Comparison of ENCODE assay signal across 18 cellular contexts in genomic region chr17:50349241-50349595, GRCh38. TPM values are rescaled to one million over a fixed set of nuclear protein-coding genes. Genes with fewer than 3 reads are reported as not detected.
A peak's percentile ranks its signal among the peaks of the same experiment; 100 is the strongest.
DNase-seq lines count a peak whose midpoint lies in the region; ATAC-seq and TF ChIP-seq lines count a peak whose summit lies in the region.
"Had no signal": no experiment of that assay in that cellular context is flagged by ENCODE, and none has a peak within 500 bp of the region (broad histone marks: within the 10 kb centered on the region; RNA-seq: fewer than 3 reads in every experiment).

No MANE protein-coding gene starts in this region.

- no peaks in the 10 kb centered on the region for H3K9me3 Mint-ChIP-seq in CD4-positive, alpha-beta T cell
- H3K9me3 Mint-ChIP-seq in H9 (no peaks in the 10 kb centered on the region; a peak in 1 of 5 replicates), nephron (no peaks in the 10 kb centered on the region)
- H3K9me3 Mint-ChIP-seq in activated naive CD8-positive, alpha-beta T cell (ENCODE audit: low read depth): no peaks in the 10 kb centered on the region
- H3K9me3 Mint-ChIP-seq: activated naive CD4-positive, alpha-beta T cell treated with anti-CD3 and anti-CD28 coated beads for 36 hours; GM23338 had no signal

- H3K4me1 Mint-ChIP-seq in CD4-positive, alpha-beta T cell (ENCODE audit: low read depth): peaks cover 44% of the 10 kb centered on the region
- H3K4me1 Mint-ChIP-seq in H9 (peaks cover 27 to 30% of the 10 kb centered on the region in 2 experiments), nephron (peaks cover 30% of the 10 kb centered on the region)
- peaks cover 37% of the 10 kb centered on the region for H3K4me1 Mint-ChIP-seq in activated naive CD8-positive, alpha-beta T cell (ENCODE audit: low read depth)

- peak overlapping the region; percentile 69 for H3K4me3 Mint-ChIP-seq in CD4-positive, alpha-beta T cell
- H3K4me3 Mint-ChIP-seq in H9 (no peak overlapping the region), nephron (peak overlapping the region; percentile 68 to 76 (median 75))
- H3K4me3 Mint-ChIP-seq in activated naive CD8-positive, alpha-beta T cell: peak overlapping the region; percentile 51
- H3K4me3 Mint-ChIP-seq: activated naive CD4-positive, alpha-beta T cell treated with anti-CD3 and anti-CD28 coated beads for 36 hours had no signal

- H3T11ph ChIP-seq in H9 (ENCODE audit: low read length): no peak overlapping the region

- ATAC-seq in CD4-positive, alpha-beta T cell (ENCODE audit: poor library complexity): no peak
- ATAC-seq: GM23338, Panc1 had no signal

- POLR2A ChIA-PET in CD4-positive, alpha-beta T cell (lab: Charles Lee): interaction anchor here (1.0 kb wide), 1 partner anchor 24 kb away, joined by 3 read pairs; the partner anchor contains the start of genes EME1 and MRPL27

- no peak overlapping the region for H2BK120ac ChIP-seq in H9 (ENCODE audit: low read depth, low read length, poor library complexity, severe bottlenecking)

- in situ Hi-C loops in GM13977 (cut with MboI; ENCODE audit: low pct_unique_long_range_greater_than_20kb, low sequenced_read_pairs, unreplicated experiment): no loop called here

- peaks cover 2% of the 10 kb centered on the region; the same call in 1 of the 2 replicates for H3K4me1 ChIP-seq in H9 (ENCODE audit: insufficient read depth, low read length)

- no peaks in the 10 kb centered on the region for H3K27me3 ChIP-seq in CD4-positive, alpha-beta T cell (ENCODE audit: control insufficient read depth, insufficient read depth, low read length)
- no peaks in the 10 kb centered on the region; the same call in 1 of the 2 replicates for H3K27me3 ChIP-seq in H9 (ENCODE audit: insufficient read depth, low read length)
- H3K27me3 ChIP-seq: thyroid gland had no signal

- H2BK20ac ChIP-seq in H9 (ENCODE audit: low read depth, low read length, poor library complexity, severe bottlenecking): no peak overlapping the region

- intact Hi-C loops in CD4-positive, alpha-beta T cell (cut with DNase I, micrococcal nuclease): no loop called here

- peaks cover 9% of the 10 kb centered on the region for H3K23me2 ChIP-seq in H9 (ENCODE audit: insufficient read length, low read depth, low read length, poor library complexity, severe bottlenecking)

- H3K36me3 Mint-ChIP-seq in CD4-positive, alpha-beta T cell (ENCODE audit: low read depth): peaks cover 25% of the 10 kb centered on the region
- H3K36me3 Mint-ChIP-seq in H9 (ENCODE audit: insufficient read depth in 1 of 3, low read depth in 3 of 3) (peaks cover 10 to 16% (median 14%) of the 10 kb centered on the region in 3 experiments; a peak in 6 of 7 replicates), nephron (ENCODE audit: low read depth) (peaks cover 18% of the 10 kb centered on the region)
- H3K36me3 Mint-ChIP-seq in activated naive CD8-positive, alpha-beta T cell: no peaks in the 10 kb centered on the region

- no peak overlapping the region for H4K5ac ChIP-seq in H9 (ENCODE audit: insufficient read length, low read depth, low read length)

- no peak overlapping the region for H3K18ac ChIP-seq in H9 (ENCODE audit: insufficient read length, low read depth, low read length)

- H4K8ac ChIP-seq in H9 (replicated peaks; ENCODE audit: insufficient read length, low read depth, low read length): no peak overlapping the region

- no peak for TF ChIP-seq CTCF in CD4-positive, alpha-beta T cell (IDR thresholded peaks at IDR 0.05)
- TF ChIP-seq CTCF in H9 (conservative IDR thresholded peaks at IDR 0.05) (no peak), nephron (IDR thresholded peaks at IDR 0.05; ENCODE audit: unreplicated experiment in 3 of 3) (no peak), GM13977 (IDR thresholded peaks at IDR 0.05; ENCODE audit: extremely low read depth, insufficient read depth, missing control alignments) (no peak)

- no peak overlapping the region for H2BK15ac ChIP-seq in H9 (ENCODE audit: low read depth, low read length)

- DNase-seq in CD4-positive, alpha-beta T cell: no peak
- peak; percentile 21 for DNase-seq in H9
- DNase-seq in NCI-H748 (lab: John Stamatoyannopoulos, UW; ENCODE audit: unreplicated experiment): no peak
- DNase-seq in NCI-H510A (lab: John Stamatoyannopoulos, UW): no peak
- no peak for DNase-seq in GM13977 (ENCODE audit: low spot score)
- DNase-seq: activated CD4-positive, alpha-beta T cell treated with anti-CD3 and anti-CD28 coated beads, Interleukin-2, amount 50 U/mL, for 4 hours; activated naive CD4-positive, alpha-beta T cell treated with anti-CD3 and anti-CD28 coated beads for 36 hours; BE2C; DMS 273 treated with DMSO at 0.1 percent for 48 hours; KG1; left ventricle myocardium inferior; NCI-H1092 treated with DMSO at 0.1 percent for 48 hours; NCI-H82; thyroid gland had no signal

- H3K79me1 ChIP-seq in H9 (ENCODE audit: insufficient read depth, low read depth, low read length, poor library complexity, severe bottlenecking): no peaks in the 10 kb centered on the region

- H4K91ac ChIP-seq in H9 (ENCODE audit: insufficient read length, low read depth, low read length): no peak overlapping the region

- no peak overlapping the region for H3K27ac Mint-ChIP-seq in CD4-positive, alpha-beta T cell
- H3K27ac Mint-ChIP-seq in H9 (no peak overlapping the region), nephron (peak overlapping the region in 1 of 3 experiments; percentile 19)
- no peak overlapping the region for H3K27ac Mint-ChIP-seq in activated naive CD8-positive, alpha-beta T cell

- H3K4ac ChIP-seq in H9 (ENCODE audit: low read depth, low read length): no peak overlapping the region

- no peaks in the 10 kb centered on the region for H3K79me2 ChIP-seq in H9 (ENCODE audit: insufficient read depth, low read length)

- H4K20me1 ChIP-seq in H9 (ENCODE audit: control insufficient read depth, insufficient read depth, insufficient read length): no peaks in the 10 kb centered on the region

- H2BK5ac ChIP-seq in H9 (ENCODE audit: insufficient read length, low read length): no peak overlapping the region

- no peak overlapping the region for H3K23ac ChIP-seq in H9 (ENCODE audit: insufficient read length, low read depth, low read length)

- no peak overlapping the region for H3K56ac ChIP-seq in H9 (ENCODE audit: insufficient read length, low read depth, low read length)

- CTCF ChIA-PET in CD4-positive, alpha-beta T cell (lab: Charles Lee): interaction anchor here (1.0 to 2.0 kb wide), 2 partner anchors 12 to 48 kb away, joined by 3 to 6 read pairs; partner anchors contain the start of gene LRRC59

- H3K27me3 Mint-ChIP-seq in CD4-positive, alpha-beta T cell: no peaks in the 10 kb centered on the region
- H3K27me3 Mint-ChIP-seq in H9 (ENCODE audit: low read depth): peaks cover 13% of the 10 kb centered on the region
- H3K27me3 Mint-ChIP-seq in activated naive CD8-positive, alpha-beta T cell: no peaks in the 10 kb centered on the region
- peaks cover 3% of the 10 kb centered on the region for H3K27me3 Mint-ChIP-seq in nephron (ENCODE audit: low read depth)

- no peak overlapping the region for H2BK12ac ChIP-seq in H9 (ENCODE audit: insufficient read length, low read depth, low read length)

- no peak overlapping the region; the same call in 1 of the 2 replicates for H3K14ac ChIP-seq in H9 (ENCODE audit: insufficient read depth, low read length)

- no peak overlapping the region for H3K4me2 ChIP-seq in H9 (ENCODE audit: insufficient read depth, insufficient read length, low read length)

- no peak overlapping the region for H3K9ac ChIP-seq in H9 (ENCODE audit: extremely low read depth, insufficient read length, low read length)

- no CpG with 5 or more reads among the region's 5 CpGs for WGBS in H9 (ENCODE audit: extremely low coverage, insufficient read length, low lambda C conversion rate)

- no peak overlapping the region for H2AK5ac ChIP-seq in H9 (ENCODE audit: insufficient read length, low read length)

- H2AFZ ChIP-seq in H9 (ENCODE audit: low read length): no peak overlapping the region
- H2AFZ ChIP-seq: GM23338 had no signal

- H3K9me3 ChIP-seq in CD4-positive, alpha-beta T cell (ENCODE audit: control insufficient read depth, low read length): no peaks in the 10 kb centered on the region
- H3K9me3 ChIP-seq in H9 (ENCODE audit: control insufficient read depth, low read depth, low read length): no peaks in the 10 kb centered on the region
- H3K9me3 ChIP-seq: BE2C, left ventricle myocardium inferior, thyroid gland had no signal

- H3K27ac ChIP-seq in CD4-positive, alpha-beta T cell (ENCODE audit: low read depth, low read length): no peak overlapping the region
- H3K27ac ChIP-seq in H9 (ENCODE audit: insufficient read length, low read depth, low read length): no peak overlapping the region
- H3K27ac ChIP-seq: left ventricle myocardium inferior, thyroid gland had no signal

RNA-seq across cellular contexts. Expression of gene XYLT2, which starts 3.3 kb away (rescaled TPM):
- total RNA-seq in CD4-positive, alpha-beta T cell: 10 to 100 TPM; 11.0 to 12.2 TPM
- 24.0 and 26.4 TPM in 2 replicates for total RNA-seq in H9 (2021)

RNA-seq across cellular contexts. Expression of gene MRPL27, which starts 23.8 kb away (rescaled TPM):
- 10 to 100 TPM; 13.7 to 14.8 TPM for total RNA-seq in CD4-positive, alpha-beta T cell
- total RNA-seq in H9 (2021): 85.9 and 91.8 TPM in 2 replicates

RNA-seq across cellular contexts. Expression of gene EME1, which starts 23.8 kb away (rescaled TPM):
- under 1 TPM; 0.36 to 0.92 TPM for total RNA-seq in CD4-positive, alpha-beta T cell
- total RNA-seq in H9 (2021): 15.1 and 16.5 TPM in 2 replicates

RNA-seq across cellular contexts. Expression of gene LRRC59, which starts 48.1 kb away (rescaled TPM):
- 10 to 100 TPM; 45.1 to 51.5 TPM for total RNA-seq in CD4-positive, alpha-beta T cell
- 105 and 106 TPM in 2 replicates for total RNA-seq in H9 (2021)

Comparison
In these comparisons a context has a peak if more than half of its experiments do, and no peak if none do; other contexts are left out.
1. H3K4me3 Mint-ChIP-seq: peak in CD4-positive, alpha-beta T cell (single experiment), activated naive CD8-positive, alpha-beta T cell (single experiment) and nephron (3 of 3); none in H9 (0 of 2).